2 cellular contexts compared by ENCODE assay signal in the genomic region with DNA sequence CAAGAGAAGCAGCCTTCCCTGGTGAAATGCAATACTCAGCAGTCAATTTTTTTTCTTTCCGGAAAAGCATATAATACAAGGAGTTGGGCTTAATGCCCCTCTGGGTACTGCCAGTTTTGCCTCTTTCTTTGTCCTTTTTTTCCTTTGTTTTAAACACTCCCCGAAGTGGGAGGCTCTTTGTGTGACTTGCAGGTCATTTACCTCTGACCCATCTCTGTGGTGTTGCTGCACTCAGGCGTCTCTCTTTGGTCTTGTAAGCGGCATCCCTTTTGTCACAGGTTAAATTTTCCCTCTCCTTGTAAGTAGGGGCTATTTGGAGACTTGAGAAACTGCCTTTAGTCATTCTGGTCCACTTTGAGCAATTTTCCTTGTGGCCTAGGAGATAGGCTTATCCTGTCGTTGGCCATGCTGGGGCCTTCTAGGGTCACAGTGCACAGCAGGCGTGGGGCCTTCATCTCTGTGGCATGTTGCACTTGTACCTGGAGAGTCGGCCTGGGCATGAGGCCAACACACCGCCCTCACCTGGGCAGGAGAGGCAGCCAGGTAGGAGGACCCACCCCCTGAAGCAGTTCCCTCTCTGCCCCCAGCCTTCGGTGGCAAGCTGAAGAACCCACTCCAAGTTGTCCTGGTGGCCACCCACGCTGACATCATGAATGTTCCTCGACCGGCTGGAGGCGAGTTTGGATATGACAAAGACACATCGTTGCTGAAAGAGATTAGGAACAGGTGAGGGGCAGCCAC.
TF ChIP-seq lines count a peak whose summit lies in the region.

No MANE protein-coding gene starts in this region.

TF ChIP-seq in liver, 16 proteins besides CTCF, POLR2A, EP300 and RAD21:
- TF ChIP-seq, protein P1, sequence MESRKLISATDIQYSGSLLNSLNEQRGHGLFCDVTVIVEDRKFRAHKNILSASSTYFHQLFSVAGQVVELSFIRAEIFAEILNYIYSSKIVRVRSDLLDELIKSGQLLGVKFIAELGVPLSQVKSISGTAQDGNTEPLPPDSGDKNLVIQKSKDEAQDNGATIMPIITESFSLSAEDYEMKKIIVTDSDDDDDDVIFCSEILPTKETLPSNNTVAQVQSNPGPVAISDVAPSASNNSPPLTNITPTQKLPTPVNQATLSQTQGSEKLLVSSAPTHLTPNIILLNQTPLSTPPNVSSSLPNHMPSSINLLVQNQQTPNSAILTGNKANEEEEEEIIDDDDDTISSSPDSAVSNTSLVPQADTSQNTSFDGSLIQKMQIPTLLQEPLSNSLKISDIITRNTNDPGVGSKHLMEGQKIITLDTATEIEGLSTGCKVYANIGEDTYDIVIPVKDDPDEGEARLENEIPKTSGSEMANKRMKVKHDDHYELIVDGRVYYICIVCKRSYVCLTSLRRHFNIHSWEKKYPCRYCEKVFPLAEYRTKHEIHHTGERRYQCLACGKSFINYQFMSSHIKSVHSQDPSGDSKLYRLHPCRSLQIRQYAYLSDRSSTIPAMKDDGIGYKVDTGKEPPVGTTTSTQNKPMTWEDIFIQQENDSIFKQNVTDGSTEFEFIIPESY (IDR thresholded peaks at IDR 0.05): no peak
- peak; percentile 83 to 94 for TF ChIP-seq RXRA (IDR thresholded peaks at IDR 0.05)

TF ChIP-seq in HepG2, 621 proteins besides CTCF, POLR2A, EP300 and RAD21:
- no peak for TF ChIP-seq ZNF792 (CRISPR knock-in tag; IDR thresholded peaks at IDR 0.05)
- no peak for TF ChIP-seq GZF1 (CRISPR knock-in tag; IDR thresholded peaks at IDR 0.05)
- TF ChIP-seq, protein P2, sequence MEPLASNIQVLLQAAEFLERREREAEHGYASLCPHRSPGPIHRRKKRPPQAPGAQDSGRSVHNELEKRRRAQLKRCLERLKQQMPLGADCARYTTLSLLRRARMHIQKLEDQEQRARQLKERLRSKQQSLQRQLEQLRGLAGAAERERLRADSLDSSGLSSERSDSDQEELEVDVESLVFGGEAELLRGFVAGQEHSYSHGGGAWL (CRISPR knock-in tag; IDR thresholded peaks at IDR 0.05): no peak
- no peak for TF ChIP-seq ZNF616 (CRISPR knock-in tag; IDR thresholded peaks at IDR 0.05; ENCODE audit: low read depth)
- TF ChIP-seq, protein P3, sequence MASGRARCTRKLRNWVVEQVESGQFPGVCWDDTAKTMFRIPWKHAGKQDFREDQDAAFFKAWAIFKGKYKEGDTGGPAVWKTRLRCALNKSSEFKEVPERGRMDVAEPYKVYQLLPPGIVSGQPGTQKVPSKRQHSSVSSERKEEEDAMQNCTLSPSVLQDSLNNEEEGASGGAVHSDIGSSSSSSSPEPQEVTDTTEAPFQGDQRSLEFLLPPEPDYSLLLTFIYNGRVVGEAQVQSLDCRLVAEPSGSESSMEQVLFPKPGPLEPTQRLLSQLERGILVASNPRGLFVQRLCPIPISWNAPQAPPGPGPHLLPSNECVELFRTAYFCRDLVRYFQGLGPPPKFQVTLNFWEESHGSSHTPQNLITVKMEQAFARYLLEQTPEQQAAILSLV (CRISPR knock-in tag; IDR thresholded peaks at IDR 0.05; ENCODE audit: borderline replicate concordance): no peak
- TF ChIP-seq, protein P4, sequence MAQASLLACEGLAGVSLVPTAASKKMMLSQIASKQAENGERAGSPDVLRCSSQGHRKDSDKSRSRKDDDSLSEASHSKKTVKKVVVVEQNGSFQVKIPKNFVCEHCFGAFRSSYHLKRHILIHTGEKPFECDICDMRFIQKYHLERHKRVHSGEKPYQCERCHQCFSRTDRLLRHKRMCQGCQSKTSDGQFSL (CRISPR knock-in tag; IDR thresholded peaks at IDR 0.05): no peak
- no peak for TF ChIP-seq TOPORS (CRISPR knock-in tag; IDR thresholded peaks at IDR 0.05)
- no peak for TF ChIP-seq ZNF33A (CRISPR knock-in tag; IDR thresholded peaks at IDR 0.05; ENCODE audit: borderline replicate concordance)
- no peak for TF ChIP-seq NR2F2 (IDR thresholded peaks at IDR 0.05; ENCODE audit: borderline replicate concordance, low read depth)
- no peak for TF ChIP-seq CBX2 (IDR thresholded peaks at IDR 0.05; ENCODE audit: low read depth, low read length)
- no peak for TF ChIP-seq CBX2 (CRISPR knock-in tag; IDR thresholded peaks at IDR 0.05; ENCODE audit: low read depth)
- no peak for TF ChIP-seq ZNF326 (CRISPR knock-in tag; IDR thresholded peaks at IDR 0.05; ENCODE audit: borderline replicate concordance)
- no peak for TF ChIP-seq EZH2 (conservative IDR thresholded peaks at IDR 0.05; ENCODE audit: low read depth, low read length)
- no peak for TF ChIP-seq FOXP1 (IDR thresholded peaks at IDR 0.05)
- TF ChIP-seq FOXP1 (CRISPR knock-in tag; IDR thresholded peaks at IDR 0.05): no peak
- no peak for TF ChIP-seq RNF2 (conservative IDR thresholded peaks at IDR 0.05; ENCODE audit: low read depth)
- no peak for TF ChIP-seq ZNF543 (CRISPR knock-in tag; IDR thresholded peaks at IDR 0.05)
- no peak for TF ChIP-seq ZNF781 (CRISPR knock-in tag; IDR thresholded peaks at IDR 0.05; ENCODE audit: borderline replicate concordance, not compliant biosample characterization)
